ENCODE assay signal across 1 cellular context in the genomic region with DNA sequence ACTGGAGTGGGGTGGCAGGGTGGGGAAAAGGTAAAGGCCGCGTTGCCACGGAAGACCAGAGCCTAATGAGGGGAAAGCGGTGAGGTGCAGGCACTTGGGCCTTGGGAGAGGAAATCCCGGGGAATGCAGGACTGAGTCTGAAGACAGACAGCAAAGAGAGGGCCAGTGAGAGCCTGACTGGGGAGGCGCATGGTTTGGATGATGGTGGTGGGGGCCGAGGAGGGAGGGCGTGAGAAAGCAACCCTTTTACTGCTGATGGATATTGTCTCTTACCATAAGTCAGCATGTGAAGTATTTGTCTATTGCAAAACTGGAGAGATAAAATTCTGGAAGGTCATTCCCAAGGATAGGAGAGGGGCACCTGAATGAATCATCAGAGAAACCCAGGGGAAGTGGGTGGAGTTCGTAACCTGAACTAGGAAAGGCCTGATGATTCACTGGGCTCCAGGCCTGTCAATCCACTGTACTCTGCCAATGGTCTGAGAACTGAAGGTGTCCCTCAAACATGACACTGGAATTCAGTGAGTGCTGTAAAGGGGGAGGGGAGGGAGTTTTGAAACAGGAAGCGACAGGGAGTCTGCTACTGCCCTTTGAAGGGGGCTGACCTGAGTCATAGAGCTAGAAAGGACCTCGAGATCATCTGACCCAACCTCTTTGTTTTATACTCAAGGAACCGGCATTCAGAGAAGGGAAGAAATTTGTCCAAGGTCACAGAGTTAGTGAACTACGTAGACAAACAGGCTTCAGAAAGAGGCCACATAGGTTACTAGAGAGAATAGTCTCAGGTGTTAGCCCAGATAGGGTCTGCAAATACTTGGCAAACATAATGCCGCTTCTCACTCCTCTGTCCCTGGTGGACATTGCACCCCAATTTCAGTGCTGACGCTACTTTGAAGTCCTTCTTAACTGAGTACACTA.
A peak's percentile ranks its signal among the peaks of the same experiment; 100 is the strongest.
TF ChIP-seq lines count a peak whose summit lies in the region.

No MANE protein-coding gene starts in this region.

TF ChIP-seq in HepG2, 621 proteins besides CTCF, POLR2A, EP300 and RAD21 (continued from another document and continues in another):
- TF ChIP-seq, protein P1, sequence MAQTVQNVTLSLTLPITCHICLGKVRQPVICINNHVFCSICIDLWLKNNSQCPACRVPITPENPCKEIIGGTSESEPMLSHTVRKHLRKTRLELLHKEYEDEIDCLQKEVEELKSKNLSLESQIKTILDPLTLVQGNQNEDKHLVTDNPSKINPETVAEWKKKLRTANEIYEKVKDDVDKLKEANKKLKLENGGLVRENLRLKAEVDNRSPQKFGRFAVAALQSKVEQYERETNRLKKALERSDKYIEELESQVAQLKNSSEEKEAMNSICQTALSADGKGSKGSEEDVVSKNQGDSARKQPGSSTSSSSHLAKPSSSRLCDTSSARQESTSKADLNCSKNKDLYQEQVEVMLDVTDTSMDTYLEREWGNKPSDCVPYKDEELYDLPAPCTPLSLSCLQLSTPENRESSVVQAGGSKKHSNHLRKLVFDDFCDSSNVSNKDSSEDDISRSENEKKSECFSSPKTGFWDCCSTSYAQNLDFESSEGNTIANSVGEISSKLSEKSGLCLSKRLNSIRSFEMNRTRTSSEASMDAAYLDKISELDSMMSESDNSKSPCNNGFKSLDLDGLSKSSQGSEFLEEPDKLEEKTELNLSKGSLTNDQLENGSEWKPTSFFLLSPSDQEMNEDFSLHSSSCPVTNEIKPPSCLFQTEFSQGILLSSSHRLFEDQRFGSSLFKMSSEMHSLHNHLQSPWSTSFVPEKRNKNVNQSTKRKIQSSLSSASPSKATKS (CRISPR knock-in tag; IDR thresholded peaks at IDR 0.05), result no peak
- TF ChIP-seq ZNF879 (CRISPR knock-in tag; IDR thresholded peaks at IDR 0.05) (no peak), TBX2 (CRISPR knock-in tag; IDR thresholded peaks at IDR 0.05; ENCODE audit: borderline replicate concordance) (peak; percentile 43; the same call in 1 of the 2 replicates), IRF2 (CRISPR knock-in tag; IDR thresholded peaks at IDR 0.05) (no peak), FOXK1 (CRISPR knock-in tag; IDR thresholded peaks at IDR 0.05; ENCODE audit: borderline replicate concordance, low read depth) (no peak), ZNF652 (CRISPR knock-in tag; IDR thresholded peaks at IDR 0.05; ENCODE audit: borderline replicate concordance, low read depth) (no peak), ZNF260 (CRISPR knock-in tag; IDR thresholded peaks at IDR 0.05; ENCODE audit: borderline replicate concordance, low read depth) (no peak), GPN1 (CRISPR knock-in tag; IDR thresholded peaks at IDR 0.05; ENCODE audit: borderline replicate concordance) (no peak), NFYC (CRISPR knock-in tag; IDR thresholded peaks at IDR 0.05) (peak; percentile 89), TRIM24 (CRISPR knock-in tag; IDR thresholded peaks at IDR 0.05) (no peak), NBN (conservative IDR thresholded peaks at IDR 0.05) (no peak), ZNF75D (CRISPR knock-in tag; IDR thresholded peaks at IDR 0.05; ENCODE audit: borderline replicate concordance) (no peak), ZSCAN31 (CRISPR knock-in tag; IDR thresholded peaks at IDR 0.05; ENCODE audit: low read depth) (0 out of 2 replicates have a peak, but pooled peaks have one; percentile 31), YY1 (IDR thresholded peaks at IDR 0.05; ENCODE audit: insufficient read depth, insufficient replicate concordance, low read depth, low read length) (no peak), ZNF230 (CRISPR knock-in tag; IDR thresholded peaks at IDR 0.05) (no peak), KLF13 (CRISPR knock-in tag; IDR thresholded peaks at IDR 0.05) (no peak), NCOR1 (IDR thresholded peaks at IDR 0.05; ENCODE audit: borderline replicate concordance, low read length) (peak; percentile 66; the same call in 1 of the 2 replicates), ZNF484 (CRISPR knock-in tag; IDR thresholded peaks at IDR 0.05; ENCODE audit: borderline replicate concordance, low read depth) (no peak), RCOR2 (CRISPR knock-in tag; IDR thresholded peaks at IDR 0.05) (no peak), HOXA3 (CRISPR knock-in tag; IDR thresholded peaks at IDR 0.05) (peak; percentile 28), GATAD2A (CRISPR knock-in tag; IDR thresholded peaks at IDR 0.05) (peak; percentile 66), ZNF430 (CRISPR knock-in tag; IDR thresholded peaks at IDR 0.05) (no peak), ZNF331 (CRISPR knock-in tag; IDR thresholded peaks at IDR 0.05) (no peak), ZNF839 (CRISPR knock-in tag; IDR thresholded peaks at IDR 0.05; ENCODE audit: borderline replicate concordance) (no peak), TBP (CRISPR knock-in tag; IDR thresholded peaks at IDR 0.05) (no peak), RAD51 (IDR thresholded peaks at IDR 0.05; ENCODE audit: borderline replicate concordance) (no peak), HNF4G (IDR thresholded peaks at IDR 0.05; ENCODE audit: borderline replicate concordance, low read depth, low read length) (no peak; the same call in 1 of the 2 replicates), HNF4G (CRISPR knock-in tag; IDR thresholded peaks at IDR 0.05; ENCODE audit: borderline replicate concordance, low read depth) (no peak), ZNF850 (CRISPR knock-in tag; conservative IDR thresholded peaks at IDR 0.05) (no peak), PRMT3 (CRISPR knock-in tag; IDR thresholded peaks at IDR 0.05; ENCODE audit: borderline replicate concordance, low read depth) (no peak)
- TF ChIP-seq, protein P2, sequence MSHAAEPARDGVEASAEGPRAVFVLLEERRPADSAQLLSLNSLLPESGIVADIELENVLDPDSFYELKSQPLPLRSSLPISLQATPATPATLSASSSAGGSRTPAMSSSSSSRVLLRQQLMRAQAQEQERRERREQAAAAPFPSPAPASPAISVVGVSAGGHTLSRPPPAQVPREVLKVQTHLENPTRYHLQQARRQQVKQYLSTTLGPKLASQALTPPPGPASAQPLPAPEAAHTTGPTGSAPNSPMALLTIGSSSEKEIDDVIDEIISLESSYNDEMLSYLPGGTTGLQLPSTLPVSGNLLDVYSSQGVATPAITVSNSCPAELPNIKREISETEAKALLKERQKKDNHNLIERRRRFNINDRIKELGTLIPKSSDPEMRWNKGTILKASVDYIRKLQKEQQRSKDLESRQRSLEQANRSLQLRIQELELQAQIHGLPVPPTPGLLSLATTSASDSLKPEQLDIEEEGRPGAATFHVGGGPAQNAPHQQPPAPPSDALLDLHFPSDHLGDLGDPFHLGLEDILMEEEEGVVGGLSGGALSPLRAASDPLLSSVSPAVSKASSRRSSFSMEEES (CRISPR knock-in tag; IDR thresholded peaks at IDR 0.05), result peak; percentile 16; the same call in 1 of the 2 replicates
- TF ChIP-seq, protein P3, sequence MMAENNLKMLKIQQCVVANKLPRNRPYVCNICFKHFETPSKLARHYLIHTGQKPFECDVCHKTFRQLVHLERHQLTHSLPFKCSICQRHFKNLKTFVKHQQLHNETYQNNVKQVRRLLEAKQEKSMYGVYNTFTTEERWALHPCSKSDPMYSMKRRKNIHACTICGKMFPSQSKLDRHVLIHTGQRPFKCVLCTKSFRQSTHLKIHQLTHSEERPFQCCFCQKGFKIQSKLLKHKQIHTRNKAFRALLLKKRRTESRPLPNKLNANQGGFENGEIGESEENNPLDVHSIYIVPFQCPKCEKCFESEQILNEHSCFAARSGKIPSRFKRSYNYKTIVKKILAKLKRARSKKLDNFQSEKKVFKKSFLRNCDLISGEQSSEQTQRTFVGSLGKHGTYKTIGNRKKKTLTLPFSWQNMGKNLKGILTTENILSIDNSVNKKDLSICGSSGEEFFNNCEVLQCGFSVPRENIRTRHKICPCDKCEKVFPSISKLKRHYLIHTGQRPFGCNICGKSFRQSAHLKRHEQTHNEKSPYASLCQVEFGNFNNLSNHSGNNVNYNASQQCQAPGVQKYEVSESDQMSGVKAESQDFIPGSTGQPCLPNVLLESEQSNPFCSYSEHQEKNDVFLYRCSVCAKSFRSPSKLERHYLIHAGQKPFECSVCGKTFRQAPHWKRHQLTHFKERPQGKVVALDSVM (CRISPR knock-in tag; IDR thresholded peaks at IDR 0.05), result no peak
- TF ChIP-seq, protein P4, sequence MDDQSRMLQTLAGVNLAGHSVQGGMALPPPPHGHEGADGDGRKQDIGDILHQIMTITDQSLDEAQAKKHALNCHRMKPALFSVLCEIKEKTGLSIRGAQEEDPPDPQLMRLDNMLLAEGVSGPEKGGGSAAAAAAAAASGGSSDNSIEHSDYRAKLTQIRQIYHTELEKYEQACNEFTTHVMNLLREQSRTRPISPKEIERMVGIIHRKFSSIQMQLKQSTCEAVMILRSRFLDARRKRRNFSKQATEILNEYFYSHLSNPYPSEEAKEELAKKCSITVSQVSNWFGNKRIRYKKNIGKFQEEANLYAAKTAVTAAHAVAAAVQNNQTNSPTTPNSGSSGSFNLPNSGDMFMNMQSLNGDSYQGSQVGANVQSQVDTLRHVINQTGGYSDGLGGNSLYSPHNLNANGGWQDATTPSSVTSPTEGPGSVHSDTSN (CRISPR knock-in tag; IDR thresholded peaks at IDR 0.05; ENCODE audit: borderline replicate concordance), result peak; percentile 73; the same call in 1 of the 2 replicates
- TF ChIP-seq, protein P5, sequence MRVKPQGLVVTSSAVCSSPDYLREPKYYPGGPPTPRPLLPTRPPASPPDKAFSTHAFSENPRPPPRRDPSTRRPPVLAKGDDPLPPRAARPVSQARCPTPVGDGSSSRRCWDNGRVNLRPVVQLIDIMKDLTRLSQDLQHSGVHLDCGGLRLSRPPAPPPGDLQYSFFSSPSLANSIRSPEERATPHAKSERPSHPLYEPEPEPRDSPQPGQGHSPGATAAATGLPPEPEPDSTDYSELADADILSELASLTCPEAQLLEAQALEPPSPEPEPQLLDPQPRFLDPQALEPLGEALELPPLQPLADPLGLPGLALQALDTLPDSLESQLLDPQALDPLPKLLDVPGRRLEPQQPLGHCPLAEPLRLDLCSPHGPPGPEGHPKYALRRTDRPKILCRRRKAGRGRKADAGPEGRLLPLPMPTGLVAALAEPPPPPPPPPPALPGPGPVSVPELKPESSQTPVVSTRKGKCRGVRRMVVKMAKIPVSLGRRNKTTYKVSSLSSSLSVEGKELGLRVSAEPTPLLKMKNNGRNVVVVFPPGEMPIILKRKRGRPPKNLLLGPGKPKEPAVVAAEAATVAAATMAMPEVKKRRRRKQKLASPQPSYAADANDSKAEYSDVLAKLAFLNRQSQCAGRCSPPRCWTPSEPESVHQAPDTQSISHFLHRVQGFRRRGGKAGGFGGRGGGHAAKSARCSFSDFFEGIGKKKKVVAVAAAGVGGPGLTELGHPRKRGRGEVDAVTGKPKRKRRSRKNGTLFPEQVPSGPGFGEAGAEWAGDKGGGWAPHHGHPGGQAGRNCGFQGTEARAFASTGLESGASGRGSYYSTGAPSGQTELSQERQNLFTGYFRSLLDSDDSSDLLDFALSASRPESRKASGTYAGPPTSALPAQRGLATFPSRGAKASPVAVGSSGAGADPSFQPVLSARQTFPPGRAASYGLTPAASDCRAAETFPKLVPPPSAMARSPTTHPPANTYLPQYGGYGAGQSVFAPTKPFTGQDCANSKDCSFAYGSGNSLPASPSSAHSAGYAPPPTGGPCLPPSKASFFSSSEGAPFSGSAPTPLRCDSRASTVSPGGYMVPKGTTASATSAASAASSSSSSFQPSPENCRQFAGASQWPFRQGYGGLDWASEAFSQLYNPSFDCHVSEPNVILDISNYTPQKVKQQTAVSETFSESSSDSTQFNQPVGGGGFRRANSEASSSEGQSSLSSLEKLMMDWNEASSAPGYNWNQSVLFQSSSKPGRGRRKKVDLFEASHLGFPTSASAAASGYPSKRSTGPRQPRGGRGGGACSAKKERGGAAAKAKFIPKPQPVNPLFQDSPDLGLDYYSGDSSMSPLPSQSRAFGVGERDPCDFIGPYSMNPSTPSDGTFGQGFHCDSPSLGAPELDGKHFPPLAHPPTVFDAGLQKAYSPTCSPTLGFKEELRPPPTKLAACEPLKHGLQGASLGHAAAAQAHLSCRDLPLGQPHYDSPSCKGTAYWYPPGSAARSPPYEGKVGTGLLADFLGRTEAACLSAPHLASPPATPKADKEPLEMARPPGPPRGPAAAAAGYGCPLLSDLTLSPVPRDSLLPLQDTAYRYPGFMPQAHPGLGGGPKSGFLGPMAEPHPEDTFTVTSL (CRISPR knock-in tag; IDR thresholded peaks at IDR 0.05; ENCODE audit: borderline replicate concordance), result no peak
- TF ChIP-seq, protein P6, sequence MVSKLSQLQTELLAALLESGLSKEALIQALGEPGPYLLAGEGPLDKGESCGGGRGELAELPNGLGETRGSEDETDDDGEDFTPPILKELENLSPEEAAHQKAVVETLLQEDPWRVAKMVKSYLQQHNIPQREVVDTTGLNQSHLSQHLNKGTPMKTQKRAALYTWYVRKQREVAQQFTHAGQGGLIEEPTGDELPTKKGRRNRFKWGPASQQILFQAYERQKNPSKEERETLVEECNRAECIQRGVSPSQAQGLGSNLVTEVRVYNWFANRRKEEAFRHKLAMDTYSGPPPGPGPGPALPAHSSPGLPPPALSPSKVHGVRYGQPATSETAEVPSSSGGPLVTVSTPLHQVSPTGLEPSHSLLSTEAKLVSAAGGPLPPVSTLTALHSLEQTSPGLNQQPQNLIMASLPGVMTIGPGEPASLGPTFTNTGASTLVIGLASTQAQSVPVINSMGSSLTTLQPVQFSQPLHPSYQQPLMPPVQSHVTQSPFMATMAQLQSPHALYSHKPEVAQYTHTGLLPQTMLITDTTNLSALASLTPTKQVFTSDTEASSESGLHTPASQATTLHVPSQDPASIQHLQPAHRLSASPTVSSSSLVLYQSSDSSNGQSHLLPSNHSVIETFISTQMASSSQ (IDR thresholded peaks at IDR 0.05; ENCODE audit: low read depth), result no peak
- TF ChIP-seq, protein P6 (CRISPR knock-in tag; IDR thresholded peaks at IDR 0.05; ENCODE audit: borderline replicate concordance), result no peak
